ENCODE assay signal across 17 cellular contexts in genomic region chr17:65536573-65537342, GRCh38.
"Had no signal": no experiment of that assay in that cellular context is flagged by ENCODE, and none has a peak within 500 bp of the region (broad histone marks: within the 10 kb centered on the region; RNA-seq: fewer than 3 reads in every experiment).

No MANE protein-coding gene starts in this region.

- H3K27me3 Mint-ChIP-seq: activated naive CD4-positive, alpha-beta T cell treated with anti-CD3 and anti-CD28 coated beads, Interleukin-2, amount 10 ng/mL, durations not matched to agents 7 days and 5 days had no signal

- H2AFZ ChIP-seq: neural progenitor cell had no signal

- DNase-seq: activated CD4-positive, alpha-beta T cell treated with anti-CD3 and anti-CD28 coated beads, Interleukin-2, amount 50 U/mL, for 4 hours; activated CD4-positive, CD25-positive, alpha-beta regulatory T cell treated with anti-CD3 and anti-CD28 coated beads, Interleukin-2, amount 50 U/mL, for 72 hours; activated naive CD4-positive, alpha-beta T cell treated with anti-CD3 and anti-CD28 coated beads, Interleukin-2, amount 10 ng/mL, durations not matched to agents 7 days and 5 days; caudate nucleus; gastrocnemius medialis; islet precursor cell; pancreas; stimulated activated CD4-positive, alpha-beta T cell treated with anti-CD3 and anti-CD28 coated beads, Interleukin-12 subunit alpha, Interleukin-12 subunit beta, amount 100 ng/mL, for 4 hours; stimulated activated CD4-positive, alpha-beta T cell treated with anti-CD3 and anti-CD28 coated beads, Interleukin-2, amount 100 ng/mL, for 24 hours; T-helper 9 cell; uterus had no signal

- H3K27ac Mint-ChIP-seq: activated naive CD4-positive, alpha-beta T cell treated with anti-CD3 and anti-CD28 coated beads, Interleukin-2, amount 10 ng/mL, durations not matched to agents 7 days and 5 days; activated T-helper 2 cell treated with anti-CD3 and anti-CD28 coated beads, Interferon-gamma antibody, Interleukin-2, Interleukin-4, amounts not matched to agents 10 μg/mL and 5 μg/mL and 100 μg/mL, durations not matched to agents 14 hours and 24 hours and 36 hours had no signal

- ATAC-seq: gastrocnemius medialis, pancreas had no signal

- H3K27ac ChIP-seq: gastrocnemius medialis, neural progenitor cell, pancreas, tibial nerve had no signal

- H3K9me3 ChIP-seq: gastrocnemius medialis, pancreas, tibial nerve, uterus had no signal

- H3K36me3 ChIP-seq: uterus had no signal

- H3K9ac ChIP-seq: neural progenitor cell had no signal

- H3K9me3 Mint-ChIP-seq: activated naive CD4-positive, alpha-beta T cell treated with anti-CD3 and anti-CD28 coated beads, Interleukin-2, amount 10 ng/mL, durations not matched to agents 7 days and 5 days; activated T-helper 2 cell treated with anti-CD3 and anti-CD28 coated beads, Interferon-gamma antibody, Interleukin-2, Interleukin-4, amounts not matched to agents 10 μg/mL and 5 μg/mL and 100 μg/mL, durations not matched to agents 14 hours and 24 hours and 36 hours; neural progenitor cell had no signal

- H3K4me2 ChIP-seq: neural progenitor cell had no signal

- H3K4me3 Mint-ChIP-seq: activated naive CD4-positive, alpha-beta T cell treated with anti-CD3 and anti-CD28 coated beads, Interleukin-2, amount 10 ng/mL, durations not matched to agents 7 days and 5 days; neural progenitor cell had no signal

- FAIRE-seq: astrocyte, colon, endothelial cell of umbilical vein, pancreas had no signal

- H3K4me3 ChIP-seq: gastrocnemius medialis, neural progenitor cell, pancreas, tibial nerve, uterus had no signal

- H3K27me3 ChIP-seq: gastrocnemius medialis, neural progenitor cell, pancreas, tibial nerve, uterus had no signal
